In genomic region chr15:65101891-65102708, GRCh38 we compare ENCODE assay signal across 14 cellular contexts. TPM values are rescaled to one million over a fixed set of nuclear protein-coding genes. Genes with fewer than 3 reads are reported as not detected.
DNase-seq lines count a peak whose midpoint lies in the region; ATAC-seq, FAIRE-seq and TF ChIP-seq lines count a peak whose summit lies in the region.
"Had no signal": no experiment of that assay in that cellular context is flagged by ENCODE, and none has a peak within 500 bp of the region (broad histone marks: within the 10 kb centered on the region; RNA-seq: fewer than 3 reads in every experiment).

No MANE protein-coding gene starts in this region.

- no peaks in the 10 kb centered on the region for H3K9me3 ChIP-seq in kidney (ENCODE audit: control insufficient read depth in 1 of 2, low read length in 2 of 2)
- no peaks in the 10 kb centered on the region for H3K9me3 ChIP-seq in testis
- H3K9me3 ChIP-seq: left lung, thyroid gland had no signal

- no peak overlapping the region for H3K27ac ChIP-seq in brain microvascular endothelial cell
- no peak overlapping the region for H3K27ac ChIP-seq in kidney (ENCODE audit: low read depth in 2 of 2, low read length in 2 of 2)
- no peak overlapping the region for H3K27ac ChIP-seq in testis
- H3K27ac ChIP-seq: left lung, thyroid gland had no signal

- no peak overlapping the region for H3K9ac ChIP-seq in kidney (ENCODE audit: low read length in 2 of 2)

- H3K27ac Mint-ChIP-seq in activated CD4-positive, alpha-beta T cell treated with anti-CD3 and anti-CD28 coated beads, Interleukin-2, amount 10 ng/mL, durations not matched to agents 7 days and 5 days: peak overlapping the region; percentile 42
- H3K27ac Mint-ChIP-seq: activated B cell treated with CpG ODN at 0.5 μM for 24 hours; activated T-cell treated with anti-CD3 and anti-CD28 coated beads, Interleukin-2, amount 50 U/mL, for 24 hours had no signal

- FAIRE-seq in kidney (lab: Jason Lieb, UNC): no peak
- FAIRE-seq: A204.1 had no signal

- H3K27me3 ChIP-seq in brain microvascular endothelial cell (replicated peaks) (no peaks in the 10 kb centered on the region), testis (no peaks in the 10 kb centered on the region)
- H3K27me3 ChIP-seq: left lung, thyroid gland had no signal

- peaks cover 2% of the 10 kb centered on the region for H3K4me1 Mint-ChIP-seq in activated CD4-positive, alpha-beta T cell treated with anti-CD3 and anti-CD28 coated beads, Interleukin-2, amount 10 ng/mL, durations not matched to agents 7 days and 5 days
- H3K4me1 Mint-ChIP-seq: activated B cell treated with CpG ODN at 0.5 μM for 24 hours had no signal

- TF ChIP-seq POLR2A in testis (IDR thresholded peaks at IDR 0.05) (no peak), GM18505 (IDR thresholded peaks at IDR 0.05; ENCODE audit: borderline replicate concordance, extremely low read depth, insufficient read depth, insufficient read length) (no peak)

- in situ Hi-C loops in brain microvascular endothelial cell (cut with HindIII; ENCODE audit: low pct_ligation_motif_present, low sequenced_read_pairs): no loop called here

- H3K9me3 Mint-ChIP-seq in activated CD4-positive, alpha-beta T cell treated with anti-CD3 and anti-CD28 coated beads, Interleukin-2, amount 10 ng/mL, durations not matched to agents 7 days and 5 days: no peaks in the 10 kb centered on the region
- H3K9me3 Mint-ChIP-seq: activated B cell treated with CpG ODN at 0.5 μM for 24 hours; activated T-cell treated with anti-CD3 and anti-CD28 coated beads, Interleukin-2, amount 50 U/mL, for 24 hours had no signal

- POLR2A ChIA-PET in activated CD4-positive, alpha-beta T cell treated with anti-CD3 and anti-CD28 coated beads, Interleukin-2, amount 10 ng/mL, durations not matched to agents 7 days and 5 days (lab: Charles Lee): no interaction called here

- peaks cover 11% of the 10 kb centered on the region for H3K36me3 Mint-ChIP-seq in activated CD4-positive, alpha-beta T cell treated with anti-CD3 and anti-CD28 coated beads, Interleukin-2, amount 10 ng/mL, durations not matched to agents 7 days and 5 days (ENCODE audit: low read depth)

- no peak for TF ChIP-seq CTCF in brain microvascular endothelial cell (IDR thresholded peaks at IDR 0.05; ENCODE audit: low read depth, low read length, missing control alignments)
- no peak for TF ChIP-seq CTCF in kidney (IDR thresholded peaks at IDR 0.05; ENCODE audit: borderline replicate concordance, extremely low read depth, insufficient read depth)
- TF ChIP-seq CTCF in testis (IDR thresholded peaks at IDR 0.05): no peak

- H3K4me1 ChIP-seq in kidney (ENCODE audit: control insufficient read depth in 1 of 2, insufficient read depth in 1 of 2, low read depth in 1 of 2, low read length in 2 of 2) (peaks cover 0 to 4% of the 10 kb centered on the region in 2 donors), testis (peaks cover under 1% of the 10 kb centered on the region)
- H3K4me1 ChIP-seq: left lung, thyroid gland had no signal

- no peak for DNase-seq in activated CD4-positive, alpha-beta T cell treated with anti-CD3 and anti-CD28 coated beads, Interleukin-2, amount 10 ng/mL, durations not matched to agents 7 days and 5 days
- DNase-seq in activated CD4-positive, alpha-beta T cell treated with anti-CD3 and anti-CD28 coated beads, Interleukin-2, amount 50 U/mL, for 48 hours: no peak
- DNase-seq in brain microvascular endothelial cell (no peak), kidney (peak; percentile 78), testis (no peak)
- DNase-seq in activated effector memory CD4-positive, alpha-beta T cell treated with anti-CD3 and anti-CD28 coated beads, Interleukin-2, amount 50 U/mL, for 16 hours: no peak
- DNase-seq: activated B cell treated with CpG ODN at 0.5 μM for 24 hours had no signal

- H3K36me3 ChIP-seq in brain microvascular endothelial cell (replicated peaks) (peaks cover 18% of the 10 kb centered on the region), kidney (ENCODE audit: control insufficient read depth in 1 of 2, insufficient read depth in 2 of 2, low read length in 2 of 2) (peaks cover 16 to 21% of the 10 kb centered on the region in 2 donors), testis (ENCODE audit: low read depth, missing control alignments) (no peaks in the 10 kb centered on the region)

- CTCF ChIA-PET in activated CD4-positive, alpha-beta T cell treated with anti-CD3 and anti-CD28 coated beads, Interleukin-2, amount 10 ng/mL, durations not matched to agents 7 days and 5 days (lab: Charles Lee): interaction anchor here (0.6 to 2.0 kb wide), 8 partner anchors 10 to 47 kb away, joined by 3 to 8 read pairs (median 4); partner anchors contain the start of gene UBAP1L

- H3K27me3 Mint-ChIP-seq in activated CD4-positive, alpha-beta T cell treated with anti-CD3 and anti-CD28 coated beads, Interleukin-2, amount 10 ng/mL, durations not matched to agents 7 days and 5 days: no peaks in the 10 kb centered on the region
- H3K27me3 Mint-ChIP-seq: activated B cell treated with CpG ODN at 0.5 μM for 24 hours; activated T-cell treated with anti-CD3 and anti-CD28 coated beads, Interleukin-2, amount 50 U/mL, for 24 hours had no signal

- peak overlapping the region; percentile 9 for H3K4me3 ChIP-seq in brain microvascular endothelial cell (ENCODE audit: low read depth, low read length)
- H3K4me3 ChIP-seq in kidney (ENCODE audit: low read length in 2 of 2): no peak overlapping the region
- H3K4me3 ChIP-seq in testis: peak overlapping the region; percentile 29 to 34
- H3K4me3 ChIP-seq: left lung, thyroid gland had no signal

- no peak overlapping the region for H3K4me3 Mint-ChIP-seq in activated CD4-positive, alpha-beta T cell treated with anti-CD3 and anti-CD28 coated beads, Interleukin-2, amount 10 ng/mL, durations not matched to agents 7 days and 5 days
- H3K4me3 Mint-ChIP-seq: activated B cell treated with CpG ODN at 0.5 μM for 24 hours; activated T-cell treated with anti-CD3 and anti-CD28 coated beads, Interleukin-2, amount 50 U/mL, for 24 hours had no signal

- WGBS in testis, 2 donors: 47 to 74% methylated on average over 10 to 74 of the region's 75 CpGs

- ATAC-seq in HG02763 (IDR thresholded peaks at IDR 0.05; ENCODE audit: unreplicated experiment): no peak
- no peak for ATAC-seq in GM18505 (IDR thresholded peaks at IDR 0.05; ENCODE audit: unreplicated experiment)

- intact Hi-C loops in kidney (cut with DNase I) (no loop called here), testis (cut with DNase I; ENCODE audit: low total_unique reads) (no loop called here)

RNA-seq across cellular contexts. Expression of gene UBAP1L, which starts 12.9 kb away (rescaled TPM):
- 1 to 10 TPM; 3.8 to 5.3 TPM for total RNA-seq in activated CD4-positive, alpha-beta T cell treated with anti-CD3 and anti-CD28 coated beads, Interleukin-2, amount 10 ng/mL, durations not matched to agents 7 days and 5 days
- total RNA-seq in kidney (5.4 TPM), testis (10 to 100 TPM; 11.3 to 12.1 TPM)
- polyA plus RNA-seq in kidney (ENCODE audit: insufficient read depth, low read depth, low replicate concordance) (2.1 TPM), testis (ENCODE audit: insufficient read depth, low read depth, low replicate concordance) (3.7 TPM)

RNA-seq across cellular contexts. Expression of gene KBTBD13, which starts 25.6 kb away (rescaled TPM):
- total RNA-seq in activated CD4-positive, alpha-beta T cell treated with anti-CD3 and anti-CD28 coated beads, Interleukin-2, amount 10 ng/mL, durations not matched to agents 7 days and 5 days: not detected
- total RNA-seq in kidney (0.06 TPM), testis (1 to 10 TPM; 2.4 to 3.4 TPM)
- polyA plus RNA-seq in kidney (ENCODE audit: insufficient read depth, low read depth, low replicate concordance) (not detected), testis (ENCODE audit: insufficient read depth, low read depth, low replicate concordance) (1.2 TPM)
- total RNA-seq: activated B cell treated with CpG ODN at 0.5 μM for 24 hours, SK-MEL-5, thyroid gland had no signal

RNA-seq across cellular contexts. Expression of gene PDCD7, which starts 31.5 kb away (rescaled TPM):
- total RNA-seq in activated CD4-positive, alpha-beta T cell treated with anti-CD3 and anti-CD28 coated beads, Interleukin-2, amount 10 ng/mL, durations not matched to agents 7 days and 5 days: 10 to 100 TPM; 19.5 to 26.5 TPM
- 21.5 TPM for total RNA-seq in kidney
- 10.4 TPM for polyA plus RNA-seq in kidney (ENCODE audit: insufficient read depth, low read depth, low replicate concordance)
- total RNA-seq in testis: 10 to 100 TPM; 66.8 to 76.1 TPM
- polyA plus RNA-seq in testis (ENCODE audit: insufficient read depth, low read depth, low replicate concordance): 39.7 TPM

RNA-seq across cellular contexts. Expression of gene RASL12, which starts 34.3 kb away (rescaled TPM):
- not detected for total RNA-seq in activated CD4-positive, alpha-beta T cell treated with anti-CD3 and anti-CD28 coated beads, Interleukin-2, amount 10 ng/mL, durations not matched to agents 7 days and 5 days
- total RNA-seq in kidney (7.6 TPM), testis (10 to 100 TPM; 64.7 to 75.2 TPM)
- polyA plus RNA-seq in kidney (ENCODE audit: insufficient read depth, low read depth, low replicate concordance) (6.7 TPM), testis (ENCODE audit: insufficient read depth, low read depth, low replicate concordance) (43.9 TPM)
- total RNA-seq: activated B cell treated with CpG ODN at 0.5 μM for 24 hours, SK-MEL-5 had no signal

RNA-seq across cellular contexts. Expression of gene SLC51B, which starts 56.9 kb away (rescaled TPM):
- not detected for total RNA-seq in activated CD4-positive, alpha-beta T cell treated with anti-CD3 and anti-CD28 coated beads, Interleukin-2, amount 10 ng/mL, durations not matched to agents 7 days and 5 days
- total RNA-seq in kidney: 2.9 TPM
- 40.9 TPM for polyA plus RNA-seq in kidney (ENCODE audit: insufficient read depth, low read depth, low replicate concordance)
- 1 to 10 TPM; 1.1 to 3.8 TPM for total RNA-seq in testis
- 13.6 TPM for polyA plus RNA-seq in testis (ENCODE audit: insufficient read depth, low read depth, low replicate concordance)
- total RNA-seq: activated B cell treated with CpG ODN at 0.5 μM for 24 hours, thyroid gland had no signal

Comparison
In these comparisons a context has a peak if more than half of its experiments do, and no peak if none do; other contexts are left out.
1. H3K4me3 ChIP-seq: peak in brain microvascular endothelial cell (single experiment) and testis (2 of 2); none in kidney (0 of 2).